19 cellular contexts compared by ENCODE assay signal in the genomic region with DNA sequence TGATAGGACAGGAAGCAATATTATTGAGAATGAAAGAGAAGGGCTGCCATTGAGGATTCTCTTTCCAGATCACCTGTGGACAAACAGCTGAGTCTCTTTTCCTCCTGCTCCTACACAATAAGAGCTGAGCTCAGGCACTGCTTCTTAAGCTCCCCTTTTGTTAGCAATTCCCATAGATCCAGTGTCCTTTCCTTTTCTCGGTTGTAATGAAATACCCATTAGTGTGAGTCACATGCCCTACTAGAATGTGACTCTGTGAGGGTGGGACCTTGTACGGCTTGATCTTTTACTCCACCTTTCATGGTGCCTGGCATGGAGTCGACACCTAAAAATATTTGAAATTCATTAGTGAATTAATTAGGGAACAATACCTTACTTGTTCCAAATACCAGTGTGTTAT.
DNase-seq lines count a peak whose midpoint lies in the region; ATAC-seq and TF ChIP-seq lines count a peak whose summit lies in the region.
"Had no signal": no experiment of that assay in that cellular context is flagged by ENCODE, and none has a peak within 500 bp of the region (broad histone marks: within the 10 kb centered on the region; RNA-seq: fewer than 3 reads in every experiment).

No MANE protein-coding gene starts in this region.

- no peak for TF ChIP-seq CTCF in H9 (conservative IDR thresholded peaks at IDR 0.05)
- no peak for TF ChIP-seq CTCF in gastrocnemius medialis (IDR thresholded peaks at IDR 0.05 in 4 of 5, conservative IDR thresholded peaks at IDR 0.05 in 1 of 5)

- H2BK120ac ChIP-seq in H9 (ENCODE audit: low read depth, low read length, poor library complexity, severe bottlenecking): no peak overlapping the region

- H3K9me3 ChIP-seq in H9 (ENCODE audit: control insufficient read depth, low read depth, low read length) (no peaks in the 10 kb centered on the region), gastrocnemius medialis (no peaks in the 10 kb centered on the region), MG63 (no peaks in the 10 kb centered on the region)
- H3K9me3 ChIP-seq: right atrium auricular region, SK-N-SH, tibial nerve had no signal

- H3K18ac ChIP-seq in H9 (ENCODE audit: insufficient read length, low read depth, low read length): no peak overlapping the region

- H3K4me1 Mint-ChIP-seq in H9: peaks cover 12 to 18% of the 10 kb centered on the region in 2 experiments

- no peak overlapping the region for H2AFZ ChIP-seq in H9 (ENCODE audit: low read length)

- H3K4me3 ChIP-seq in gastrocnemius medialis: peak overlapping the region; percentile 35 to 50 (median 42)
- no peak overlapping the region for H3K4me3 ChIP-seq in MG63
- H3K4me3 ChIP-seq: right atrium auricular region, tibial nerve had no signal

- H3K4ac ChIP-seq in H9 (ENCODE audit: low read depth, low read length): no peak overlapping the region

- no peak overlapping the region for H3K14ac ChIP-seq in H9 (ENCODE audit: insufficient read depth, low read length)

- in situ Hi-C loops in gastrocnemius medialis (cut with MboI; ENCODE audit: low sequenced_read_pairs in 4 of 4): loop anchor here in 3 of 4 donors (10.0 to 25.0 kb wide), 3 partner anchors 97 to 253 kb away; no protein-coding TSS in a partner anchor

- peak overlapping the region in 2 of 3 experiments; percentile 18 to 53; a peak in 3 of 7 replicates for H3K27ac Mint-ChIP-seq in H9
- H3K27ac Mint-ChIP-seq: activated naive CD8-positive, alpha-beta T cell; activated T-cell treated with anti-CD3 and anti-CD28 coated beads, Interleukin-2, amount 50 U/mL, for 72 hours; stimulated activated naive B cell treated with anti-CD40 and anti-IgM and Interleukin-4, amounts not matched to agents 10 μg/mL and 1 μg/mL and 100 μg/mL, for 72 hours had no signal

- no peak overlapping the region for H3K9ac ChIP-seq in H9 (ENCODE audit: extremely low read depth, insufficient read length, low read length)
- H3K9ac ChIP-seq: SK-N-SH had no signal

- H2BK20ac ChIP-seq in H9 (ENCODE audit: low read depth, low read length, poor library complexity, severe bottlenecking): no peak overlapping the region

- no peak overlapping the region for H3T11ph ChIP-seq in H9 (ENCODE audit: low read length)

- no peak overlapping the region for H4K8ac ChIP-seq in H9 (replicated peaks; ENCODE audit: insufficient read length, low read depth, low read length)

- H4K5ac ChIP-seq in H9 (ENCODE audit: insufficient read length, low read depth, low read length): no peak overlapping the region

- H4K20me1 ChIP-seq in H9 (ENCODE audit: control insufficient read depth, insufficient read depth, insufficient read length): no peaks in the 10 kb centered on the region

- no peak overlapping the region for H2BK15ac ChIP-seq in H9 (ENCODE audit: low read depth, low read length)

- ATAC-seq in esophagus mucosa (peak; percentile 82), gastrocnemius medialis (peak; percentile 31 to 60), GM21381 (IDR thresholded peaks at IDR 0.05; ENCODE audit: unreplicated experiment) (no peak)
- ATAC-seq: Panc1; stimulated activated naive B cell treated with anti-CD40 and anti-IgM and Interleukin-4, amounts not matched to agents 10 μg/mL and 1 μg/mL and 100 μg/mL, for 72 hours had no signal

- 0 out of 7 replicates have a peak, but pooled peaks cover 0 to 2% (median 0%) of the 10 kb centered on the region in 3 experiments for H3K36me3 Mint-ChIP-seq in H9 (ENCODE audit: insufficient read depth in 1 of 3, low read depth in 3 of 3)

- no peak overlapping the region for H2BK5ac ChIP-seq in H9 (ENCODE audit: insufficient read length, low read length)

- H2AK5ac ChIP-seq in H9 (ENCODE audit: insufficient read length, low read length): no peak overlapping the region

- no peak overlapping the region for H3K56ac ChIP-seq in H9 (ENCODE audit: insufficient read length, low read depth, low read length)

- intact Hi-C loops in gastrocnemius medialis (cut with DNase I; ENCODE audit: low total_unique reads): loop anchor here (2.0 to 5.0 kb wide), 3 partner anchors 43 to 109 kb away; no protein-coding TSS in a partner anchor

- H3K36me3 ChIP-seq in gastrocnemius medialis: no peaks in the 10 kb centered on the region
- no peaks in the 10 kb centered on the region for H3K36me3 ChIP-seq in MG63
- H3K36me3 ChIP-seq: brain microvascular endothelial cell had no signal

- H3K79me2 ChIP-seq in H9 (ENCODE audit: insufficient read depth, low read length): no peaks in the 10 kb centered on the region

- H3K27ac ChIP-seq in H9 (ENCODE audit: insufficient read length, low read depth, low read length) (no peak overlapping the region), gastrocnemius medialis (peak overlapping the region; percentile 90 to 97 (median 95))
- H3K27ac ChIP-seq: brain microvascular endothelial cell had no signal

- H3K23me2 ChIP-seq in H9 (ENCODE audit: insufficient read length, low read depth, low read length, poor library complexity, severe bottlenecking): no peaks in the 10 kb centered on the region

- H3K23ac ChIP-seq in H9 (ENCODE audit: insufficient read length, low read depth, low read length): no peak overlapping the region

- H4K91ac ChIP-seq in H9 (ENCODE audit: insufficient read length, low read depth, low read length): no peak overlapping the region

- H3K79me1 ChIP-seq in H9 (ENCODE audit: insufficient read depth, low read depth, low read length, poor library complexity, severe bottlenecking): no peaks in the 10 kb centered on the region

- WGBS in H9 (ENCODE audit: extremely low coverage, insufficient read length, low lambda C conversion rate): no CpG with 5 or more reads among the region's 3 CpGs

- no peak for DNase-seq in H9
- peak; percentile 20 for DNase-seq in RPMI7951 (ENCODE audit: low read depth)
- DNase-seq in gastrocnemius medialis: peak in 1 of 2 donors; percentile 26
- DNase-seq in NOMO-1 treated with DMSO at 0.1 percent for 48 hours (lab: John Stamatoyannopoulos, UW; ENCODE audit: unreplicated experiment): no peak
- DNase-seq in MG63: no peak
- DNase-seq: activated T-cell treated with anti-CD3 and anti-CD28 coated beads, Interleukin-2, amount 50 U/mL, for 72 hours; brain microvascular endothelial cell; Kasumi-1; mesendoderm; NCI-H1436 treated with DMSO at 0.1 percent for 48 hours; NCI-H226; SK-N-SH; stimulated activated naive B cell treated with anti-CD40 and anti-IgM and Interleukin-4, amounts not matched to agents 10 μg/mL and 1 μg/mL and 100 μg/mL, for 72 hours had no signal

- H3K4me2 ChIP-seq in H9 (ENCODE audit: insufficient read depth, insufficient read length, low read length): no peak overlapping the region
- H3K4me2 ChIP-seq: SK-N-SH had no signal

- no peaks in the 10 kb centered on the region for H3K27me3 Mint-ChIP-seq in H9 (ENCODE audit: low read depth)
- H3K27me3 Mint-ChIP-seq: activated naive CD8-positive, alpha-beta T cell; stimulated activated naive B cell treated with anti-CD40 and anti-IgM and Interleukin-4, amounts not matched to agents 10 μg/mL and 1 μg/mL and 100 μg/mL, for 72 hours had no signal

- TF ChIP-seq POLR2A in gastrocnemius medialis (IDR thresholded peaks at IDR 0.05): peak in 1 of 2 donors; percentile 20

- H2BK12ac ChIP-seq in H9 (ENCODE audit: insufficient read length, low read depth, low read length): no peak overlapping the region

- no peak overlapping the region for H3K4me3 Mint-ChIP-seq in H9
- H3K4me3 Mint-ChIP-seq: activated naive CD8-positive, alpha-beta T cell; activated T-cell treated with anti-CD3 and anti-CD28 coated beads, Interleukin-2, amount 50 U/mL, for 72 hours; stimulated activated naive B cell treated with anti-CD40 and anti-IgM and Interleukin-4, amounts not matched to agents 10 μg/mL and 1 μg/mL and 100 μg/mL, for 72 hours had no signal

- H3K27me3 ChIP-seq in H9 (ENCODE audit: insufficient read depth, low read length) (no peaks in the 10 kb centered on the region), gastrocnemius medialis (no peaks in the 10 kb centered on the region), MG63 (no peaks in the 10 kb centered on the region)
- H3K27me3 ChIP-seq: brain microvascular endothelial cell, right atrium auricular region, tibial nerve had no signal

- H3K4me1 ChIP-seq in H9 (ENCODE audit: insufficient read depth, low read length) (no peaks in the 10 kb centered on the region), gastrocnemius medialis (peaks cover 90 to 92% of the 10 kb centered on the region in 2 donors)

- no peaks in the 10 kb centered on the region for H3K9me3 Mint-ChIP-seq in H9
- H3K9me3 Mint-ChIP-seq: activated T-cell treated with anti-CD3 and anti-CD28 coated beads, Interleukin-2, amount 50 U/mL, for 72 hours; stimulated activated naive B cell treated with anti-CD40 and anti-IgM and Interleukin-4, amounts not matched to agents 10 μg/mL and 1 μg/mL and 100 μg/mL, for 72 hours had no signal
